ENCODE assay signal across 24 cellular contexts in the genomic region with DNA sequence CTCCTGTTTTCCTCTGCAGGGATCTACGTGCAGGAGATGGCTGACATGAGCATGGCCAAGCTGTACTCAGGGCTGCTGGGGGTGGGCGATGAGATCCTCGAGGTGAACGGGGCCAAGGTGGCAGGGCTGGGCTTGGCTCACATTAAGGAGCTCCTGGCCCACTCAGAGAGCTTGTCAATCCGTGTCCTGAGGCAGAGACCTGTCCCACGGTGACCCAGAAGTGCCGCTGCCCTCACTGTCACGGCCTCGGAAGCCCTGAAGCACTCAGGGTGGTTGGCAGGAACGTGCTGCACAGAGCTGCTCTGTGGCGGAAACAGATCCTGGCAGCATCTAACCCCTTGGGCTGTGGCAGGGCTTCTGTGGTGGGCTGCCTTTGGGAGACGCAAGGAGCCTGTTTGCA. TPM values are rescaled to one million over a fixed set of nuclear protein-coding genes. Genes with fewer than 3 reads are reported as not detected.
"Had no signal": no experiment of that assay in that cellular context is flagged by ENCODE, and none has a peak within 500 bp of the region (broad histone marks: within the 10 kb centered on the region; RNA-seq: fewer than 3 reads in every experiment).

No MANE protein-coding gene starts in this region.

- ATAC-seq: activated CD4-positive, alpha-beta T cell treated with anti-CD3 and anti-CD28 coated beads for 36 hours; activated T-helper 17 cell treated with anti-CD3 and anti-CD28 coated beads, Interleukin-2, amount 50 U/mL, for 72 hours; PC-3; T-cell had no signal

- H3K4me1 Mint-ChIP-seq: activated T-helper 17 cell treated with anti-CD3 and anti-CD28 coated beads, Interleukin-2, amount 50 U/mL, for 72 hours had no signal

- H3K27me3 Mint-ChIP-seq: activated CD4-positive, alpha-beta memory T cell treated with anti-CD3 and anti-CD28 coated beads, Interleukin-2, amount 10 ng/mL, durations not matched to agents 7 days and 5 days; activated naive CD8-positive, alpha-beta T cell; activated T-helper 17 cell treated with anti-CD3 and anti-CD28 coated beads, Interleukin-2, amount 50 U/mL, for 72 hours; T-cell had no signal

- H3K4me3 ChIP-seq: cardiac muscle cell had no signal

- H3K4me3 Mint-ChIP-seq: activated CD4-positive, alpha-beta memory T cell treated with anti-CD3 and anti-CD28 coated beads, Interleukin-2, amount 10 ng/mL, durations not matched to agents 7 days and 5 days; activated CD4-positive, alpha-beta T cell treated with anti-CD3 and anti-CD28 coated beads for 36 hours; activated naive CD4-positive, alpha-beta T cell treated with anti-CD3 and anti-CD28 coated beads for 36 hours; activated naive CD8-positive, alpha-beta T cell; activated T-helper 17 cell treated with anti-CD3 and anti-CD28 coated beads, Interleukin-2, amount 50 U/mL, for 72 hours; T-cell had no signal

- H3K36me3 ChIP-seq: brain microvascular endothelial cell, cardiac muscle cell had no signal

- H3K27ac Mint-ChIP-seq: activated CD4-positive, alpha-beta memory T cell treated with anti-CD3 and anti-CD28 coated beads, Interleukin-2, amount 10 ng/mL, durations not matched to agents 7 days and 5 days; activated CD4-positive, alpha-beta T cell treated with anti-CD3 and anti-CD28 coated beads for 36 hours; activated naive CD4-positive, alpha-beta T cell treated with anti-CD3 and anti-CD28 coated beads for 36 hours; activated naive CD8-positive, alpha-beta T cell; activated T-helper 17 cell treated with anti-CD3 and anti-CD28 coated beads, Interleukin-2, amount 50 U/mL, for 72 hours; T-cell had no signal

- H3K27me3 ChIP-seq: brain microvascular endothelial cell, cardiac muscle cell had no signal

- H3K27ac ChIP-seq: brain microvascular endothelial cell, cardiac muscle cell, VCaP had no signal

- DNase-seq: activated CD4-positive, alpha-beta memory T cell treated with anti-CD3 and anti-CD28 coated beads, Interleukin-2, amount 10 ng/mL, durations not matched to agents 7 days and 5 days; activated CD4-positive, alpha-beta T cell treated with anti-CD3 and anti-CD28 coated beads for 36 hours; activated CD4-positive, alpha-beta T cell treated with anti-CD3 and anti-CD28 coated beads, Interleukin-2, amount 50 U/mL, for 1 hour; activated gamma-delta T cell; activated naive CD4-positive, alpha-beta T cell treated with anti-CD3 and anti-CD28 coated beads for 36 hours; activated T-cell treated with anti-CD3 and anti-CD28 coated beads for 4 hours; activated T-cell treated with anti-CD3 and anti-CD28 coated beads, Interleukin-2, amount 50 U/mL, for 48 hours; amygdala; brain microvascular endothelial cell; NCI-H1048; NCI-H146; NCI-H187 treated with DMSO at 0.1 percent for 48 hours; NCI-H2081 treated with DMSO at 0.1 percent for 48 hours; NCI-H446; NCI-H524; PC-3; SHP77 treated with DMSO at 0.1 percent for 48 hours; T-cell; T-helper 2 cell; T1000 had no signal

RNA-seq across cellular contexts. Expression of a gene that starts 37.6 kb away (rescaled TPM):
- total RNA-seq: activated naive CD4-positive, alpha-beta T cell treated with anti-CD3 and anti-CD28 coated beads for 36 hours; PC-3 had no signal
